1 cellular context compared by ENCODE assay signal in genomic region chr20:60055740-60056139, GRCh38.
TF ChIP-seq lines count a peak whose summit lies in the region.

No MANE protein-coding gene starts in this region.

TF ChIP-seq in HepG2, 621 proteins besides CTCF, POLR2A, EP300 and RAD21 (continued from another document):
- TF ChIP-seq SKIL (CRISPR knock-in tag; IDR thresholded peaks at IDR 0.05; ENCODE audit: borderline replicate concordance) = no peak
- TF ChIP-seq CHCHD3 (CRISPR knock-in tag; IDR thresholded peaks at IDR 0.05) = no peak
- TF ChIP-seq SP140L (CRISPR knock-in tag; IDR thresholded peaks at IDR 0.05; ENCODE audit: borderline replicate concordance) = no peak
- TF ChIP-seq ZNF18 (CRISPR knock-in tag; IDR thresholded peaks at IDR 0.05; ENCODE audit: insufficient replicate concordance) = no peak
- TF ChIP-seq ZC3H4 (CRISPR knock-in tag; IDR thresholded peaks at IDR 0.05; ENCODE audit: borderline replicate concordance) = no peak
- TF ChIP-seq AFF4 (CRISPR knock-in tag; IDR thresholded peaks at IDR 0.05) = no peak
- no peak for TF ChIP-seq NPAS2 (CRISPR knock-in tag; IDR thresholded peaks at IDR 0.05; ENCODE audit: borderline replicate concordance)
- no peak for TF ChIP-seq E2F2 (CRISPR knock-in tag; IDR thresholded peaks at IDR 0.05; ENCODE audit: borderline replicate concordance)
